2 cellular contexts compared by ENCODE assay signal in the genomic region with DNA sequence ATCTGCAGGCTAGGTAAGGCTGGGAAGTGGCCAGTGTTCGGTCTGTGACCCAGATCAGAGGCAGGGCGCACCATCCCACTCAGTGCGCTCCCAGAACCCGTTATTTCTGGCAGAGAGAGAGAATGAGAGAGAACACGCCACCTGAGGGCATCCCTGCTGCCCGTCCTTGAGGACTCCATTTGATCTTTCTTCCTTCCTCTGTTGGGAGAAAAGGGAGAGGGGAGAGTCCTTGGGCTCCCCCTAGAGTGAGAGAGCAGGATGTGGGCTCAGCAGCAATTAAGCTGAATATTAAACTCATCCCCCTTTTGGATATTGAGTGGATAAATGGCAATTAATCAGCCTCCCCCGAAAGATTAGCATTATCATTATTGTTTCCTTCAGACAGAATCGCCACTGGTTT.
TF ChIP-seq lines count a peak whose summit lies in the region.

No MANE protein-coding gene starts in this region.

TF ChIP-seq in IMR-90, 13 proteins besides CTCF, POLR2A, EP300 and RAD21 (continued from another document):
- TF ChIP-seq ELK1 (IDR thresholded peaks at IDR 0.05; ENCODE audit: borderline replicate concordance, low read depth, low read length) (no peak), USF2 (IDR thresholded peaks at IDR 0.05; ENCODE audit: low read depth, low read length) (no peak), RFX5 (IDR thresholded peaks at IDR 0.05; ENCODE audit: low read depth, low read length) (no peak), CEBPB (IDR thresholded peaks at IDR 0.05; ENCODE audit: low read depth, low read length) (no peak), CHD1 (IDR thresholded peaks at IDR 0.05; ENCODE audit: low read depth, low read length) (no peak), SMC3 (IDR thresholded peaks at IDR 0.05; ENCODE audit: low read depth, low read length) (no peak), FOS (IDR thresholded peaks at IDR 0.05; ENCODE audit: low read depth, low read length) (no peak), NFE2L2 (IDR thresholded peaks at IDR 0.05; ENCODE audit: low read depth, low read length) (no peak), BHLHE40 (IDR thresholded peaks at IDR 0.05; ENCODE audit: low read depth, low read length) (no peak), MAZ (IDR thresholded peaks at IDR 0.05; ENCODE audit: borderline replicate concordance, low read depth, low read length) (no peak), RCOR1 (IDR thresholded peaks at IDR 0.05; ENCODE audit: insufficient replicate concordance, low read length) (no peak), MAFK (IDR thresholded peaks at IDR 0.05; ENCODE audit: low read depth, low read length) (no peak)
TF ChIP-seq in IMR-90: peak in this region for 0.

TF ChIP-seq in liver, 16 proteins besides CTCF, POLR2A, EP300 and RAD21:
- TF ChIP-seq, protein P1, sequence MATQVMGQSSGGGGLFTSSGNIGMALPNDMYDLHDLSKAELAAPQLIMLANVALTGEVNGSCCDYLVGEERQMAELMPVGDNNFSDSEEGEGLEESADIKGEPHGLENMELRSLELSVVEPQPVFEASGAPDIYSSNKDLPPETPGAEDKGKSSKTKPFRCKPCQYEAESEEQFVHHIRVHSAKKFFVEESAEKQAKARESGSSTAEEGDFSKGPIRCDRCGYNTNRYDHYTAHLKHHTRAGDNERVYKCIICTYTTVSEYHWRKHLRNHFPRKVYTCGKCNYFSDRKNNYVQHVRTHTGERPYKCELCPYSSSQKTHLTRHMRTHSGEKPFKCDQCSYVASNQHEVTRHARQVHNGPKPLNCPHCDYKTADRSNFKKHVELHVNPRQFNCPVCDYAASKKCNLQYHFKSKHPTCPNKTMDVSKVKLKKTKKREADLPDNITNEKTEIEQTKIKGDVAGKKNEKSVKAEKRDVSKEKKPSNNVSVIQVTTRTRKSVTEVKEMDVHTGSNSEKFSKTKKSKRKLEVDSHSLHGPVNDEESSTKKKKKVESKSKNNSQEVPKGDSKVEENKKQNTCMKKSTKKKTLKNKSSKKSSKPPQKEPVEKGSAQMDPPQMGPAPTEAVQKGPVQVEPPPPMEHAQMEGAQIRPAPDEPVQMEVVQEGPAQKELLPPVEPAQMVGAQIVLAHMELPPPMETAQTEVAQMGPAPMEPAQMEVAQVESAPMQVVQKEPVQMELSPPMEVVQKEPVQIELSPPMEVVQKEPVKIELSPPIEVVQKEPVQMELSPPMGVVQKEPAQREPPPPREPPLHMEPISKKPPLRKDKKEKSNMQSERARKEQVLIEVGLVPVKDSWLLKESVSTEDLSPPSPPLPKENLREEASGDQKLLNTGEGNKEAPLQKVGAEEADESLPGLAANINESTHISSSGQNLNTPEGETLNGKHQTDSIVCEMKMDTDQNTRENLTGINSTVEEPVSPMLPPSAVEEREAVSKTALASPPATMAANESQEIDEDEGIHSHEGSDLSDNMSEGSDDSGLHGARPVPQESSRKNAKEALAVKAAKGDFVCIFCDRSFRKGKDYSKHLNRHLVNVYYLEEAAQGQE (IDR thresholded peaks at IDR 0.05): no peak
- TF ChIP-seq, protein P2, sequence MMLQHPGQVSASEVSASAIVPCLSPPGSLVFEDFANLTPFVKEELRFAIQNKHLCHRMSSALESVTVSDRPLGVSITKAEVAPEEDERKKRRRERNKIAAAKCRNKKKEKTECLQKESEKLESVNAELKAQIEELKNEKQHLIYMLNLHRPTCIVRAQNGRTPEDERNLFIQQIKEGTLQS (IDR thresholded peaks at IDR 0.05): no peak
- TF ChIP-seq HNF4A (conservative IDR thresholded peaks at IDR 0.05) (no peak), ZBTB33 (IDR thresholded peaks at IDR 0.05) (no peak), TAF1 (conservative IDR thresholded peaks at IDR 0.05) (no peak), EGR1 (IDR thresholded peaks at IDR 0.05; ENCODE audit: low read depth in 2 of 2) (no peak), SP1 (IDR thresholded peaks at IDR 0.05) (no peak), FOXA2 (IDR thresholded peaks at IDR 0.05) (no peak), FOXA1 (IDR thresholded peaks at IDR 0.05) (no peak), GABPA (IDR thresholded peaks at IDR 0.05 in 1 of 2, conservative IDR thresholded peaks at IDR 0.05 in 1 of 2) (no peak), MAX (IDR thresholded peaks at IDR 0.05) (no peak), HNF4G (IDR thresholded peaks at IDR 0.05) (no peak), JUND (IDR thresholded peaks at IDR 0.05) (no peak), RXRA (IDR thresholded peaks at IDR 0.05) (no peak), NR2F2 (IDR thresholded peaks at IDR 0.05) (no peak), YY1 (IDR thresholded peaks at IDR 0.05) (no peak)
